Comparison of ENCODE assay signal across 8 cellular contexts in the genomic region with DNA sequence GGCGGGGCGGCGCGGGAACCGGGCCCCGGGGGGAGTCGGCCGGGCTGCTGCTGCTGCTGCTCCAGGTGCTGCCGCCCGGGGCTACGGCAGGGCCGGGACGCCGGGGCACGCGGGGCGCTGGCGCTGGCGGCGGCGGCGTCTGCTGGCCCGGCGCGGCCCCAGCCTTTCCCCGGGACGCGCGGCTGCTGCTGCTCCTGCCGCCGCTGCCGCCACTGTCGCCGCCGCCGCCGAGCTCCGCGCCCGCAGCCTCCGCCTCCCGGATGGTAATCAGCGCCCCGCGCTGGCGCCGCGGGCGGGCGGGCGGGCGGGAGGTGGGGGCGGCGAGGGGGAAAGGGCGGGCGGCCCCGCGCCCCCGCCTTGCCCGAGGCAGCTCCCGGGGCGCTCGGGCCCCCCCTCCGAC. TPM values are rescaled to one million over a fixed set of nuclear protein-coding genes. Genes with fewer than 3 reads are reported as not detected.
DNase-seq lines count a peak whose midpoint lies in the region; ATAC-seq lines count a peak whose summit lies in the region.

No MANE protein-coding gene starts in this region.

- ATAC-seq in stimulated activated naive CD8-positive, alpha-beta T cell treated with anti-CD3 and anti-CD28 coated beads, Interleukin-15, Interleukin-2, amounts not matched to agents 100 U/mL and 50 U/mL, for 24 hours, result peak; percentile 3
- ATAC-seq in GM18502 (IDR thresholded peaks at IDR 0.05; ENCODE audit: poor library complexity, unreplicated experiment) (no peak), HG02938 (IDR thresholded peaks at IDR 0.05; ENCODE audit: unreplicated experiment) (no peak)

- no peaks in the 10 kb centered on the region for H3K9me3 ChIP-seq in esophagus (ENCODE audit: control insufficient read depth in 2 of 2, insufficient read depth in 1 of 2, low read depth in 1 of 2, low read length in 1 of 2)

- H3K36me3 ChIP-seq in esophagus (ENCODE audit: control insufficient read depth in 2 of 2, insufficient read depth in 2 of 2, low read length in 1 of 2), result no peaks in the 10 kb centered on the region

- DNase-seq in activated CD4-positive, alpha-beta T cell treated with anti-CD3 and anti-CD28 coated beads, Interleukin-2, amount 50 U/mL, for 1 hour, result peak; percentile 20
- no peak for DNase-seq in activated CD4-positive, alpha-beta T cell treated with anti-CD3 and anti-CD28 coated beads for 4 hours
- DNase-seq in NCI-H69 (lab: John Stamatoyannopoulos, UW) (peak; percentile 56), NCI-H524 (lab: John Stamatoyannopoulos, UW) (no peak)
- no peak for DNase-seq in stimulated activated naive CD8-positive, alpha-beta T cell treated with anti-CD3 and anti-CD28 coated beads, Interleukin-15, Interleukin-2, amounts not matched to agents 100 U/mL and 50 U/mL, for 24 hours

- H3K27me3 ChIP-seq in esophagus (ENCODE audit: control insufficient read depth in 1 of 2, insufficient read depth in 2 of 2, low read length in 2 of 2), result peaks cover 0 to 4% of the 10 kb centered on the region in 2 donors

- WGBS in esophagus, 2 donors, result 0 to 1% methylated on average over 27 to 64 of the region's 64 CpGs

- H3K4me1 ChIP-seq in esophagus (ENCODE audit: control insufficient read depth in 2 of 2, insufficient read depth in 2 of 2, low read length in 1 of 2), result peaks cover 6% of the 10 kb centered on the region in 2 donors

- H3K4me3 ChIP-seq in esophagus (ENCODE audit: low read depth in 1 of 2, low read length in 2 of 2), result peak overlapping the region; percentile 34 to 54

- peak overlapping the region; percentile 6 to 42 for H3K27ac ChIP-seq in esophagus (ENCODE audit: low read depth in 2 of 2, low read length in 1 of 2)

RNA-seq across cellular contexts. Expression of a gene that starts 0.3 kb away (rescaled TPM):
- polyA plus RNA-seq in esophagus, result 1 to 10 TPM; 4.8 to 7.0 TPM

RNA-seq across cellular contexts. Expression of a gene that starts 28.9 kb away (rescaled TPM):
- 10 to 100 TPM; 58.8 to 89.2 TPM for polyA plus RNA-seq in esophagus

RNA-seq across cellular contexts. Expression of a gene that starts 40.5 kb away (rescaled TPM):
- 100 to 1,000 TPM; 135 to 175 TPM for polyA plus RNA-seq in esophagus

Comparison
In these comparisons a context has a peak if more than half of its experiments do, and no peak if none do; other contexts are left out.
1. DNase-seq: peak in activated CD4-positive, alpha-beta T cell treated with anti-CD3 and anti-CD28 coated beads, Interleukin-2, amount 50 U/mL, for 1 hour (single experiment) and NCI-H69 (single experiment); none in activated CD4-positive, alpha-beta T cell treated with anti-CD3 and anti-CD28 coated beads for 4 hours (0 of 2), stimulated activated naive CD8-positive, alpha-beta T cell treated with anti-CD3 and anti-CD28 coated beads, Interleukin-15, Interleukin-2, amounts not matched to agents 100 U/mL and 50 U/mL, for 24 hours (single experiment) and NCI-H524 (0 of 2).